In genomic region chr3:75192065-75192658, GRCh38 we compare ENCODE assay signal across 8 cellular contexts.
DNase-seq lines count a peak whose midpoint lies in the region; ATAC-seq, FAIRE-seq and TF ChIP-seq lines count a peak whose summit lies in the region.

No MANE protein-coding gene starts in this region.

- no peaks in the 10 kb centered on the region for H4K20me1 ChIP-seq in hepatocyte (ENCODE audit: insufficient read depth, poor library complexity, severe bottlenecking)

- no peak for TF ChIP-seq EP300 in sigmoid colon (IDR thresholded peaks at IDR 0.05)

- TF ChIP-seq POLR2A in sigmoid colon (IDR thresholded peaks at IDR 0.05), result no peak

- H3K27ac ChIP-seq in hepatocyte, result no peak overlapping the region
- H3K27ac ChIP-seq in sigmoid colon, result no peak overlapping the region

- H3K27me3 ChIP-seq in hepatocyte (no peaks in the 10 kb centered on the region), sigmoid colon (no peaks in the 10 kb centered on the region)

- POLR2A ChIA-PET in GM10248 (lab: Yijun Ruan, JAX), result no interaction called here

- H3K36me3 ChIP-seq in hepatocyte (replicated peaks; ENCODE audit: insufficient read depth, low read depth) (no peaks in the 10 kb centered on the region), sigmoid colon (no peaks in the 10 kb centered on the region)

- H3K4me3 ChIP-seq in hepatocyte (no peak overlapping the region), sigmoid colon (no peak overlapping the region)

- no peak overlapping the region for H3K4me2 ChIP-seq in hepatocyte

- H2AFZ ChIP-seq in hepatocyte, result no peak overlapping the region

- TF ChIP-seq CTCF in GM10248 (IDR thresholded peaks at IDR 0.05; ENCODE audit: control extremely low read depth, extremely low read depth, low read depth, missing control alignments) (peak; percentile 84), hepatocyte (IDR thresholded peaks at IDR 0.05; ENCODE audit: poor library complexity) (peak; percentile 68), sigmoid colon (IDR thresholded peaks at IDR 0.05) (peak in 2 of 4 experiments; percentile 37 to 65)

- peak; percentile 68 for ATAC-seq in HG03066 (IDR thresholded peaks at IDR 0.05; ENCODE audit: low read depth, unreplicated experiment)

- no peaks in the 10 kb centered on the region for H3K4me1 ChIP-seq in hepatocyte (ENCODE audit: insufficient read depth)
- H3K4me1 ChIP-seq in sigmoid colon, result no peaks in the 10 kb centered on the region

- CTCF ChIA-PET in GM10248 (lab: Yijun Ruan, JAX), result interaction anchor here (0.6 to 3.1 kb wide), 12 partner anchors 8 to 66 kb away, joined by 3 to 24 read pairs (median 6); no protein-coding TSS in a partner anchor

- H3K79me2 ChIP-seq in hepatocyte, result no peaks in the 10 kb centered on the region

- H3K9me2 ChIP-seq in hepatocyte (replicated peaks; ENCODE audit: insufficient read depth), result no peaks in the 10 kb centered on the region

- intact Hi-C loops in sigmoid colon (cut with DNase I), result no loop called here

- FAIRE-seq in A204.1 (lab: Jason Lieb, UNC), result peak; percentile 35

- WGBS in hepatocyte (ENCODE audit: low lambda C conversion rate, missing lambda C conversion rate), result 53% methylated on average over 8 of the region's 8 CpGs
- 54 to 63% methylated on average over 8 of the region's 8 CpGs for WGBS in sigmoid colon, 2 donors

- H3K9me3 ChIP-seq in hepatocyte (ENCODE audit: low read depth) (no peaks in the 10 kb centered on the region), sigmoid colon (no peaks in the 10 kb centered on the region)

- DNase-seq in GM10248 (ENCODE audit: extremely low spot score), result peak; percentile 29
- DNase-seq in OCI-M2 (lab: John Stamatoyannopoulos, UW; ENCODE audit: unreplicated experiment), result peak; percentile 26
- DNase-seq in activated effector memory CD4-positive, alpha-beta T cell treated with Interleukin-2 at 50 U/mL for 16 hours, result peak; percentile 2
- DNase-seq in hepatocyte (ENCODE audit: low spot score), result peak; percentile 65
- peak; percentile 38 to 52 for DNase-seq in stimulated activated CD4-positive, alpha-beta T cell treated with anti-CD3 and anti-CD28 coated beads, Interleukin-2, amount 100 ng/mL, for 48 hours
- no peak for DNase-seq in sigmoid colon
